Comparison of ENCODE assay signal across 11 cellular contexts in the genomic region with DNA sequence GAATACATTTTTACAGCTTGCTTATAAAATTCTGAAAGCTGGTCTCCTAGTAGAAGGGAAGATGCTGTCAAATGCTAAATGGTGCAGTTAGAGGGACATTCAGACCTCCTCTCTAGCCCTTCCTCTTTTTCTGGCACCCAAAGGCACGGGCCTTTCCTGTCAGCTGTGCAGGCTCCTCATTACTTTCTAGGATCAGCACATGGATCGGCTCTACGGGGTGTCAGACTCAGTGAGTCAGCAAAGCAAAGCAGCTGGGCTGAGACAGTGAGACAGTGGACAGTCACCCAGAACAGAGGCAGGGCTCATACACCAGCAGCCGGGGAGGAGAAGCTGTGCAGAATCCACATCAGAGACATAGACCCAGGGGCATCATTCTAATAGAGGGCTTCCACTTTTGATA.
DNase-seq lines count a peak whose midpoint lies in the region; ATAC-seq and TF ChIP-seq lines count a peak whose summit lies in the region.
"Had no signal": no experiment of that assay in that cellular context is flagged by ENCODE, and none has a peak within 500 bp of the region (broad histone marks: within the 10 kb centered on the region; RNA-seq: fewer than 3 reads in every experiment).

No MANE protein-coding gene starts in this region.

- TF ChIP-seq CTCF in right atrium auricular region (IDR thresholded peaks at IDR 0.05) (no peak), uterus (IDR thresholded peaks at IDR 0.05) (no peak)

- intact Hi-C loops in Right ventricle myocardium superior (cut with DNase I) = no loop called here
- intact Hi-C loops in uterus (cut with DNase I; ENCODE audit: low total_unique reads) = no loop called here

- H3K9me3 ChIP-seq in right atrium auricular region (no peaks in the 10 kb centered on the region), uterus (no peaks in the 10 kb centered on the region)
- H3K9me3 ChIP-seq: ascending aorta had no signal

- no peaks in the 10 kb centered on the region for H3K4me1 ChIP-seq in right atrium auricular region
- peaks cover 0 to 7% of the 10 kb centered on the region in 2 donors for H3K4me1 ChIP-seq in uterus
- H3K4me1 ChIP-seq: ascending aorta had no signal

- H3K27me3 ChIP-seq in right atrium auricular region (no peaks in the 10 kb centered on the region), uterus (no peaks in the 10 kb centered on the region)
- H3K27me3 ChIP-seq: ascending aorta had no signal

- H3K4me3 ChIP-seq in right atrium auricular region (no peak overlapping the region), uterus (no peak overlapping the region)
- H3K4me3 ChIP-seq: ascending aorta had no signal

- H3K36me3 ChIP-seq in right atrium auricular region (no peaks in the 10 kb centered on the region), uterus (no peaks in the 10 kb centered on the region)
- H3K36me3 ChIP-seq: ascending aorta had no signal

- peak; percentile 77 for ATAC-seq in Right ventricle myocardium superior (ENCODE audit: poor library complexity)
- ATAC-seq: naive thymus-derived CD8-positive, alpha-beta T cell; T-cell had no signal

- H3K27ac ChIP-seq in right atrium auricular region = no peak overlapping the region
- peak overlapping the region in 1 of 2 donors; percentile 38 for H3K27ac ChIP-seq in uterus
- H3K27ac ChIP-seq: ascending aorta had no signal

- TF ChIP-seq POLR2A in uterus (IDR thresholded peaks at IDR 0.05) = no peak

- peak; percentile 50 for DNase-seq in Right ventricle myocardium superior
- DNase-seq in right atrium auricular region (ENCODE audit: low spot score) = no peak
- peak; percentile 46 for DNase-seq in astrocyte of the hippocampus (ENCODE audit: low read depth, low spot score)
- peak; percentile 58 for DNase-seq in left kidney (ENCODE audit: low read depth, low spot score)
- peak; percentile 26 to 45 for DNase-seq in uterus
- DNase-seq in globus pallidus (ENCODE audit: low spot score) = no peak
- DNase-seq in stimulated activated CD4-positive, alpha-beta T cell treated with anti-CD3 and anti-CD28 coated beads, Interleukin-4, amount 100 ng/mL, for 1 hour = no peak
- DNase-seq in stimulated activated naive CD4-positive, alpha-beta T cell (lab: John Stamatoyannopoulos, UW) = no peak
- DNase-seq: naive thymus-derived CD8-positive, alpha-beta T cell; T-cell had no signal

Comparison
In these comparisons a context has a peak if more than half of its experiments do, and no peak if none do; other contexts are left out.
1. DNase-seq: peak in Right ventricle myocardium superior (single experiment), astrocyte of the hippocampus (single experiment), left kidney (single experiment) and uterus (2 of 2); none in right atrium auricular region (single experiment), globus pallidus (single experiment), stimulated activated CD4-positive, alpha-beta T cell treated with anti-CD3 and anti-CD28 coated beads, Interleukin-4, amount 100 ng/mL, for 1 hour (single experiment) and stimulated activated naive CD4-positive, alpha-beta T cell (0 of 6).